1 cellular context compared by ENCODE assay signal in genomic region chr21:44170863-44171262, GRCh38. TPM values are rescaled to one million over a fixed set of nuclear protein-coding genes. Genes with fewer than 3 reads are reported as not detected.
"Had no signal": no experiment of that assay in that cellular context is flagged by ENCODE, and none has a peak within 500 bp of the region (broad histone marks: within the 10 kb centered on the region; RNA-seq: fewer than 3 reads in every experiment).

No MANE protein-coding gene starts in this region.

RNA-seq across cellular contexts. Expression of gene GATD3, which starts 37.4 kb away (rescaled TPM):
- total RNA-seq: ascending aorta had no signal
